ENCODE assay signal across 1 cellular context in genomic region chrX:115400960-115401359, GRCh38.
TF ChIP-seq lines count a peak whose summit lies in the region.

No MANE protein-coding gene starts in this region.

TF ChIP-seq in GM23338, 12 proteins besides CTCF, POLR2A, EP300 and RAD21 (continued from another document):
- TF ChIP-seq ZNF462 (CRISPR knock-in tag; IDR thresholded peaks at IDR 0.05), result no peak
- no peak for TF ChIP-seq CREB1 (CRISPR knock-in tag; IDR thresholded peaks at IDR 0.05; ENCODE audit: low read depth)
- TF ChIP-seq NANOG (IDR thresholded peaks at IDR 0.05; ENCODE audit: borderline replicate concordance), result no peak
- TF ChIP-seq STAT1 (IDR thresholded peaks at IDR 0.05; ENCODE audit: unreplicated experiment), result no peak
